18 cellular contexts compared by ENCODE assay signal in the genomic region with DNA sequence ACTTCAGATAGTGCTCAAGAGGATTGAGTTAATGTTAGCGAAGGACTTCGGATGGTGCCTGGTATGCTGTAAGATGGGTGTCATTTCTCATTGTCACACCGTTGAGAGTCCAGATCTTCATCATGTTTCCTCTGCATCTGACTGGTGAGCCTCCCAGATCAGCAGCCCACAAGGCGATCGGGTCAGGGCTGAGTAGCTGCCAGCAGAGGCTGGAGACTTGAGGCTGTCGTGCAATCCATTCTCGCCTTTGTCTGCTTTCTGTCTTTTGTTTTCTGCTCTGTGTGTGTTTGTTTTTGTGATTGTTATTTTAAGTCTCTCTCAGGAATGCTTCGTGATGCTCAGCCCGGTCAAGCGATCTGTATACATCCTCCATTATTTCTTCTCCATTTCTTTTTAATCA.
"Had no signal": no experiment of that assay in that cellular context is flagged by ENCODE, and none has a peak within 500 bp of the region (broad histone marks: within the 10 kb centered on the region; RNA-seq: fewer than 3 reads in every experiment).

No MANE protein-coding gene starts in this region.

- H3K36me3 Mint-ChIP-seq: naive thymus-derived CD8-positive, alpha-beta T cell had no signal

- H3K27ac Mint-ChIP-seq: activated B cell treated with CpG ODN at 0.5 μM for 24 hours; activated T-helper 17 cell treated with anti-CD3 and anti-CD28 coated beads, Interleukin-2, amount 50 U/mL, for 72 hours; dendritic cell treated with granulocyte-macrophage colony-stimulating factor and Interleukin-4, amounts not matched to agents 40 ng/mL and 50 ng/mL, for 4 days; naive thymus-derived CD8-positive, alpha-beta T cell; T-helper 17 cell; type B pancreatic cell had no signal

- H3K27ac ChIP-seq: adrenal gland, sigmoid colon had no signal

- H3K36me3 ChIP-seq: adrenal gland, sigmoid colon had no signal

- H3K4me3 ChIP-seq: adrenal gland, mucosa of descending colon, sigmoid colon had no signal

- H3K27me3 ChIP-seq: adrenal gland, sigmoid colon had no signal

- H3K9me3 Mint-ChIP-seq: activated B cell treated with CpG ODN at 0.5 μM for 24 hours; activated T-helper 17 cell treated with anti-CD3 and anti-CD28 coated beads, Interleukin-2, amount 50 U/mL, for 72 hours; dendritic cell treated with granulocyte-macrophage colony-stimulating factor and Interleukin-4, amounts not matched to agents 40 ng/mL and 50 ng/mL, for 4 days; naive thymus-derived CD8-positive, alpha-beta T cell; type B pancreatic cell had no signal

- H3K9me3 ChIP-seq: adrenal gland, mucosa of descending colon, sigmoid colon had no signal

- H3K4me1 ChIP-seq: adrenal gland, sigmoid colon had no signal

- DNase-seq: activated B cell treated with CpG ODN at 0.5 μM for 24 hours; activated CD4-positive, alpha-beta T cell treated with anti-CD3 and anti-CD28 coated beads, Interleukin-2, amount 50 U/mL, for 1 hour; activated naive CD4-positive, alpha-beta T cell treated with anti-CD3 and anti-CD28 coated beads, Interleukin-2, amount 50 U/mL, for 16 hours; activated T-cell treated with anti-CD3 and anti-CD28 coated beads for 4 hours; adrenal gland; hypothalamus; islet precursor cell; mammary epithelial cell; mucosa of descending colon; naive thymus-derived CD8-positive, alpha-beta T cell; sigmoid colon; stimulated activated CD4-positive, alpha-beta T cell treated with anti-CD3 and anti-CD28 coated beads, Interleukin-12 subunit alpha, Interleukin-12 subunit beta, amount 100 ng/mL, for 4 hours; stimulated activated naive CD4-positive, alpha-beta T cell treated with Interleukin-2 at 50 U/mL for 16 hours; T-helper 17 cell had no signal

- H3K4me3 Mint-ChIP-seq: activated B cell treated with CpG ODN at 0.5 μM for 24 hours; activated T-helper 17 cell treated with anti-CD3 and anti-CD28 coated beads, Interleukin-2, amount 50 U/mL, for 72 hours; dendritic cell treated with granulocyte-macrophage colony-stimulating factor and Interleukin-4, amounts not matched to agents 40 ng/mL and 50 ng/mL, for 4 days; naive thymus-derived CD8-positive, alpha-beta T cell; T-helper 17 cell had no signal

- ATAC-seq: activated T-helper 17 cell treated with anti-CD3 and anti-CD28 coated beads, Interleukin-2, amount 50 U/mL, for 72 hours; esophagus mucosa; mucosa of descending colon; naive thymus-derived CD8-positive, alpha-beta T cell; T-helper 17 cell had no signal

- H3K4me1 Mint-ChIP-seq: activated B cell treated with CpG ODN at 0.5 μM for 24 hours; activated T-helper 17 cell treated with anti-CD3 and anti-CD28 coated beads, Interleukin-2, amount 50 U/mL, for 72 hours had no signal
